In genomic region chr9:72280913-72281500, GRCh38 we compare ENCODE assay signal across 8 cellular contexts.
A peak's percentile ranks its signal among the peaks of the same experiment; 100 is the strongest.
DNase-seq lines count a peak whose midpoint lies in the region; ATAC-seq and TF ChIP-seq lines count a peak whose summit lies in the region.

No MANE protein-coding gene starts in this region.

- H3K9me3 Mint-ChIP-seq in activated T-helper 2 cell treated with anti-CD3 and anti-CD28 coated beads, Interferon-gamma antibody, Interleukin-2, Interleukin-4, amounts not matched to agents 10 μg/mL and 5 μg/mL and 100 μg/mL, durations not matched to agents 14 hours and 24 hours and 36 hours: no peaks in the 10 kb centered on the region

- 25% methylated on average over 11 of the region's 11 CpGs for WGBS in thyroid gland, 2 donors

- H3K4me3 Mint-ChIP-seq in activated T-helper 2 cell treated with anti-CD3 and anti-CD28 coated beads, Interferon-gamma antibody, Interleukin-2, Interleukin-4, amounts not matched to agents 10 μg/mL and 5 μg/mL and 100 μg/mL, durations not matched to agents 14 hours and 24 hours and 36 hours (ENCODE audit: low read depth): no peak overlapping the region

- no peak overlapping the region for H3K27ac ChIP-seq in thyroid gland

- H3K9me3 ChIP-seq in thyroid gland: no peaks in the 10 kb centered on the region

- H3K36me3 ChIP-seq in thyroid gland: no peaks in the 10 kb centered on the region

- no peak overlapping the region for H3K27ac Mint-ChIP-seq in activated T-helper 2 cell treated with anti-CD3 and anti-CD28 coated beads, Interferon-gamma antibody, Interleukin-2, Interleukin-4, amounts not matched to agents 10 μg/mL and 5 μg/mL and 100 μg/mL, durations not matched to agents 14 hours and 24 hours and 36 hours

- no peak for TF ChIP-seq EP300 in Ishikawa (IDR thresholded peaks at IDR 0.05; ENCODE audit: borderline replicate concordance)

- intact Hi-C loops in activated T-helper 2 cell treated with anti-CD3 and anti-CD28 coated beads, Interferon-gamma antibody, Interleukin-2, Interleukin-4, amounts not matched to agents 10 μg/mL and 5 μg/mL and 100 μg/mL, durations not matched to agents 14 hours and 24 hours and 36 hours (cut with micrococcal nuclease): loop anchor here (1.0 to 10.0 kb wide), 4 partner anchors 311 to 804 kb away; no protein-coding TSS in a partner anchor
- intact Hi-C loops in thyroid gland (cut with DNase I): no loop called here

- no peaks in the 10 kb centered on the region for H3K4me1 ChIP-seq in thyroid gland

- no peak for TF ChIP-seq POLR2A in thyroid gland (IDR thresholded peaks at IDR 0.05)

- no peaks in the 10 kb centered on the region for H3K27me3 ChIP-seq in thyroid gland

- no peak overlapping the region for H3K4me3 ChIP-seq in thyroid gland (replicated peaks in 1 of 3)

- TF ChIP-seq RAD21 in Ishikawa (IDR thresholded peaks at IDR 0.05; ENCODE audit: low read depth): peak; percentile 97

- ATAC-seq in GM21528 (IDR thresholded peaks at IDR 0.05; ENCODE audit: low FRiP score, unreplicated experiment) (peak; percentile 86), omental fat pad (ENCODE audit: low FRiP score) (peak; percentile 83)

- no peaks in the 10 kb centered on the region for H3K36me3 Mint-ChIP-seq in activated T-helper 2 cell treated with anti-CD3 and anti-CD28 coated beads, Interferon-gamma antibody, Interleukin-2, Interleukin-4, amounts not matched to agents 10 μg/mL and 5 μg/mL and 100 μg/mL, durations not matched to agents 14 hours and 24 hours and 36 hours (ENCODE audit: low read depth)

- no peaks in the 10 kb centered on the region for H3K27me3 Mint-ChIP-seq in activated T-helper 2 cell treated with anti-CD3 and anti-CD28 coated beads, Interferon-gamma antibody, Interleukin-2, Interleukin-4, amounts not matched to agents 10 μg/mL and 5 μg/mL and 100 μg/mL, durations not matched to agents 14 hours and 24 hours and 36 hours (ENCODE audit: low read depth)

- H3K4me1 Mint-ChIP-seq in activated T-helper 2 cell treated with anti-CD3 and anti-CD28 coated beads, Interferon-gamma antibody, Interleukin-2, Interleukin-4, amounts not matched to agents 10 μg/mL and 5 μg/mL and 100 μg/mL, durations not matched to agents 14 hours and 24 hours and 36 hours (ENCODE audit: low read depth): no peaks in the 10 kb centered on the region

- TF ChIP-seq CTCF in omental fat pad (IDR thresholded peaks at IDR 0.05) (peak in 2 of 3 donors; percentile 14 to 76), thyroid gland (IDR thresholded peaks at IDR 0.05) (peak; percentile 77 to 92 (median 88))

- DNase-seq in Daoy (ENCODE audit: low read depth) (peak; percentile 77), SHP77 (lab: John Stamatoyannopoulos, UW) (peak; percentile 35 to 47), foreskin melanocyte (peak; percentile 45), omental fat pad (ENCODE audit: low spot score) (no peak), thyroid gland (peak; percentile 79 to 80)
- peak; percentile 46 for DNase-seq in activated T-helper 2 cell treated with anti-CD3 and anti-CD28 coated beads, Interferon-gamma antibody, Interleukin-2, Interleukin-4, amounts not matched to agents 10 μg/mL and 5 μg/mL and 100 μg/mL, durations not matched to agents 14 hours and 24 hours and 36 hours (ENCODE audit: low spot score)

TF ChIP-seq in Ishikawa, 13 proteins besides CTCF, POLR2A, EP300 and RAD21:
- TF ChIP-seq TAF1 (IDR thresholded peaks at IDR 0.05; ENCODE audit: low read depth) (no peak), CEBPB (IDR thresholded peaks at IDR 0.05) (no peak), TEAD4 (IDR thresholded peaks at IDR 0.05) (no peak), EGR1 (IDR thresholded peaks at IDR 0.05) (no peak), MAX (IDR thresholded peaks at IDR 0.05) (no peak), NFIC (IDR thresholded peaks at IDR 0.05) (no peak), USF1 (IDR thresholded peaks at IDR 0.05) (no peak), TCF12 (IDR thresholded peaks at IDR 0.05; ENCODE audit: low read depth) (no peak), FOXM1 (IDR thresholded peaks at IDR 0.05; ENCODE audit: borderline replicate concordance, low read depth) (no peak), YY1 (IDR thresholded peaks at IDR 0.05; ENCODE audit: low read depth) (no peak), ZBTB7A (IDR thresholded peaks at IDR 0.05; ENCODE audit: low read depth) (no peak)
